Comparison of ENCODE assay signal across 8 cellular contexts in the genomic region with DNA sequence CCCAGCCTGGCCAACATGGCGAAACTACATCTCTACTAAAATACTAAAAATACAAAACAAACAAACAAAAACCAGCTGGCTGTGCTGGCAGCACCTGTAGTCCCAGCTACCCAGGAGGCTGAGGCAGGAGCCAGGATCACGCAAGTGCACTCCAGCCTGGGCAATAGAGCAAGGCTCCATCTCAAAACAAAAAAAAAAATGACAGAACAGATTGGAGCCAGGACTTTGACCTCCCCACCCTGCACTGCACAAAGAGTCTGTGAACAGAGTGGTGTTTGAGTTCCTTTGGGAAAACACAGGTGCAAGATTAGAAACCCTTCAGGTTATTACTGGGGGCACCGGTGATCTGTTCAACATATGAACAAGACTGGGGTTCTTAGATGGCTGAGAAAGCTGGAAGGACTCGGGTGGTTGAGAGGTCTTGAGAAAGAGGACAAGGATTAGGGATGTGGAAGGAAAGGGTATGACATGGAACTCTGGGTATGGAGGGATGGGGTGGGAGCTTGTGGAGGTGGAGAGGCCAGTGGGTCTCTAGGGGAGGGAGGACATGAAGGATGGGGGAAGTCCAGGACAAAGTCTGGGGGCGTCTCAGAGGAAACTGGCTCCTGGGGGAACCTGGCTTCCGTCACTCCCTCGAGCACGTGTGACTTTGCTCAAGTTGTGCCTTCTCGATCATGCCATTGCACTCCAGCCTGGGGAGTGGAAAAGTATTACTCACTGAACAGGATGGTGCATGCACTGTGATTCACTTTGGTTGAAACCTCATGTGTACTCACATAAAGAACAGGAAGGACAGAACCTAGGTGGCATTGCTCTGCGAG. TPM values are rescaled to one million over a fixed set of nuclear protein-coding genes. Genes with fewer than 3 reads are reported as not detected.
A peak's percentile ranks its signal among the peaks of the same experiment; 100 is the strongest.
DNase-seq lines count a peak whose midpoint lies in the region; TF ChIP-seq lines count a peak whose summit lies in the region.

No MANE protein-coding gene starts in this region.

- WGBS in sigmoid colon, 2 donors: 12 to 53% methylated on average over 10 of the region's 10 CpGs

- intact Hi-C loops in sigmoid colon (cut with DNase I): no loop called here

- no peak for TF ChIP-seq CTCF in 22Rv1 (IDR thresholded peaks at IDR 0.05)
- no peak for TF ChIP-seq CTCF in sigmoid colon (IDR thresholded peaks at IDR 0.05)

- TF ChIP-seq POLR2A in sigmoid colon (IDR thresholded peaks at IDR 0.05): no peak

- no peak overlapping the region for H3K4me3 ChIP-seq in sigmoid colon

- no peaks in the 10 kb centered on the region for H3K9me3 ChIP-seq in sigmoid colon

- H3K4me1 ChIP-seq in sigmoid colon: peaks cover 0 to 16% (median 8%) of the 10 kb centered on the region in 4 donors

- H3K27ac ChIP-seq in 22Rv1 (peak overlapping the region; percentile 34), sigmoid colon (peak overlapping the region in 2 of 4 donors; percentile 0 to 13)

- peaks cover 4 to 46% (median 14%) of the 10 kb centered on the region in 4 donors for H3K36me3 ChIP-seq in sigmoid colon

- no peaks in the 10 kb centered on the region for H3K27me3 ChIP-seq in sigmoid colon

- DNase-seq in NCI-H69 (lab: John Stamatoyannopoulos, UW) (peak; percentile 41), amniotic stem cell (lab: John Stamatoyannopoulos, UW) (peak; percentile 22), lung microvascular endothelial cell (ENCODE audit: low read depth in 2 of 2) (peak; percentile 72 to 86), sigmoid colon (no peak), NCI-H2107 treated with DMSO at 0.1 percent for 48 hours (lab: John Stamatoyannopoulos, UW; ENCODE audit: unreplicated experiment) (no peak), midbrain (lab: John Stamatoyannopoulos, UW) (no peak), retina (no peak)

- no peak for TF ChIP-seq EP300 in sigmoid colon (IDR thresholded peaks at IDR 0.05)

RNA-seq across cellular contexts. Expression of a gene that starts 25.9 kb away (rescaled TPM):
- 6.3 and 13.3 TPM in 2 replicates for total RNA-seq in lung microvascular endothelial cell
- 10 to 100 TPM; 14.5 to 43.8 (median 20.6) TPM for total RNA-seq in sigmoid colon
- 10 to 100 TPM; 13.6 to 28.2 (median 21.6) TPM for polyA plus RNA-seq in sigmoid colon

RNA-seq across cellular contexts. Expression of a gene that starts 26.7 kb away (rescaled TPM):
- total RNA-seq in lung microvascular endothelial cell (87.6 and 105 TPM in 2 replicates), sigmoid colon (10 to 100 TPM; 47.6 to 67.8 (median 62.3) TPM)
- polyA plus RNA-seq in sigmoid colon: 100 to 1,000 TPM in 2 of 3 donors, 10 to 100 TPM in 1; 96.1 to 123 (median 113) TPM

RNA-seq across cellular contexts. Expression of a gene that starts 27.5 kb away (rescaled TPM):
- total RNA-seq in lung microvascular endothelial cell: 4.6 and 12.5 TPM in 2 replicates
- total RNA-seq in sigmoid colon: under 1 TPM in 1 of 4 donors, not detected in 3; 0.71 TPM
- polyA plus RNA-seq in sigmoid colon: 10 to 100 TPM in 2 of 3 donors, 1 to 10 TPM in 1; 7.2 to 18.9 (median 18.3) TPM

RNA-seq across cellular contexts. Expression of a gene that starts 37.3 kb away (rescaled TPM):
- total RNA-seq in lung microvascular endothelial cell: 1.1 and 2.0 TPM in 2 replicates
- total RNA-seq in sigmoid colon: 10 to 100 TPM in 1 of 4 donors, 1 to 10 TPM in 3; 5.4 to 16.1 (median 6.1) TPM
- 10 to 100 TPM in 1 of 3 donors, 1 to 10 TPM in 2; 3.0 to 20.4 (median 4.2) TPM for polyA plus RNA-seq in sigmoid colon

RNA-seq across cellular contexts. Expression of a gene that starts 41.2 kb away (rescaled TPM):
- total RNA-seq in lung microvascular endothelial cell (72.6 and 193 TPM in 2 replicates), sigmoid colon (100 to 1,000 TPM; 164 to 203 (median 178) TPM)
- polyA plus RNA-seq in sigmoid colon: 100 to 1,000 TPM; 222 to 317 (median 243) TPM

Comparison
In these comparisons a context has a peak if more than half of its experiments do, and no peak if none do; other contexts are left out.
1. DNase-seq: peak in NCI-H69 (single experiment), amniotic stem cell (single experiment) and lung microvascular endothelial cell (2 of 2); none in sigmoid colon (single experiment), NCI-H2107 treated with DMSO at 0.1 percent for 48 hours (single experiment), midbrain (single experiment) and retina (single experiment).